Comparison of ENCODE assay signal across 13 cellular contexts in genomic region chr11:5364214-5364613, GRCh38. TPM values are rescaled to one million over a fixed set of nuclear protein-coding genes. Genes with fewer than 3 reads are reported as not detected.
A peak's percentile ranks its signal among the peaks of the same experiment; 100 is the strongest.
DNase-seq lines count a peak whose midpoint lies in the region; ATAC-seq, FAIRE-seq and TF ChIP-seq lines count a peak whose summit lies in the region.
"Had no signal": no experiment of that assay in that cellular context is flagged by ENCODE, and none has a peak within 500 bp of the region (broad histone marks: within the 10 kb centered on the region; RNA-seq: fewer than 3 reads in every experiment).

No MANE protein-coding gene starts in this region.

- WGBS in psoas muscle, 3 donors, result 50 to 58% (median 58%) methylated on average over 1 to 2 of the region's 2 CpGs

- no peak for TF ChIP-seq CTCF in endothelial cell of umbilical vein (IDR thresholded peaks at IDR 0.05; ENCODE audit: extremely low read depth in 1 of 2, insufficient read depth in 1 of 2, low read depth in 1 of 2, low read length in 2 of 2)
- no peak for TF ChIP-seq CTCF in psoas muscle (IDR thresholded peaks at IDR 0.05)

- H3K4me3 ChIP-seq in endothelial cell of umbilical vein (replicated peaks in 1 of 3; ENCODE audit: insufficient read depth in 1 of 3, low read depth in 1 of 3, low read length in 3 of 3) (no peak overlapping the region), psoas muscle (no peak overlapping the region)
- H3K4me3 ChIP-seq: coronary artery had no signal

- H3K9me3 ChIP-seq in endothelial cell of umbilical vein (replicated peaks; ENCODE audit: control insufficient read depth, insufficient read depth, low read length), result no peaks in the 10 kb centered on the region
- H3K9me3 ChIP-seq in psoas muscle, result no peaks in the 10 kb centered on the region
- H3K9me3 ChIP-seq: neutrophil had no signal

- no peaks in the 10 kb centered on the region for H3K27me3 ChIP-seq in endothelial cell of umbilical vein (ENCODE audit: control insufficient read depth in 2 of 2, insufficient read depth in 2 of 2, low read length in 2 of 2)
- H3K27me3 ChIP-seq in psoas muscle (ENCODE audit: insufficient read depth in 3 of 3, low read length in 2 of 3), result no peaks in the 10 kb centered on the region
- H3K27me3 ChIP-seq: neutrophil had no signal

- no peak overlapping the region for H2AFZ ChIP-seq in endothelial cell of umbilical vein (ENCODE audit: low read depth, low read length)

- intact Hi-C loops in endothelial cell of umbilical vein (cut with micrococcal nuclease) (no loop called here), psoas muscle (cut with DNase I) (no loop called here)

- no TSS peak for BruUV-seq in endothelial cell of umbilical vein (replicated peaks; lab: Mats Ljungman, UMichigan)

- CTCF ChIA-PET in endothelial cell of umbilical vein (lab: Charles Lee), result interaction anchor here (0.8 to 2.0 kb wide), 7 partner anchors 18 to 1177 kb away, joined by 3 to 8 read pairs (median 4); no protein-coding TSS in a partner anchor

- no peaks in the 10 kb centered on the region for H3K9me1 ChIP-seq in endothelial cell of umbilical vein (replicated peaks; ENCODE audit: control insufficient read depth, extremely low read depth, insufficient read depth, low read length)

- DNase-seq in HT1080 (ENCODE audit: low read depth) (peak; percentile 83), endothelial cell of umbilical vein (ENCODE audit: low read depth, low spot score) (peak; percentile 43), urothelium cell line (ENCODE audit: low spot score) (peak; percentile 40), psoas muscle (no peak), COLO829 (ENCODE audit: low spot score) (no peak)
- DNase-seq: activated CD4-positive, alpha-beta T cell treated with anti-CD3 and anti-CD28 coated beads, Interleukin-2, amount 50 U/mL, for 48 hours; activated naive CD4-positive, alpha-beta T cell treated with Interleukin-2 at 50 U/mL for 16 hours; stimulated activated CD4-positive, alpha-beta T cell treated with anti-CD3 and anti-CD28 coated beads, Interleukin-1b, Interleukin-23, amount 100 ng/mL, for 48 hours; stimulated activated naive B cell treated with anti-CD40 and anti-IgM and Interleukin-4, amounts not matched to agents 10 μg/mL and 1 μg/mL and 100 μg/mL, for 72 hours had no signal

- H4K20me1 ChIP-seq in endothelial cell of umbilical vein (replicated peaks; ENCODE audit: control insufficient read depth, extremely low read depth, insufficient read depth, low read length), result no peaks in the 10 kb centered on the region

- TF ChIP-seq POLR2A in endothelial cell of umbilical vein (IDR thresholded peaks at IDR 0.05; ENCODE audit: low read depth, low read length), result no peak

- H3K4me1 ChIP-seq in endothelial cell of umbilical vein (ENCODE audit: control insufficient read depth, extremely low read depth, insufficient read depth, low read length) (peaks cover 32% of the 10 kb centered on the region), psoas muscle (no peaks in the 10 kb centered on the region)

- H3K9ac ChIP-seq in endothelial cell of umbilical vein (replicated peaks; ENCODE audit: extremely low read depth, insufficient read depth, low read length), result no peak overlapping the region

- FAIRE-seq in endothelial cell of umbilical vein (lab: Jason Lieb, UNC) (peak; percentile 61), urothelium cell line (lab: Jason Lieb, UNC) (no peak)

- dilution Hi-C loops in endothelial cell of umbilical vein (cut with MboI; ENCODE audit: extremely low pct_ligation_motif_present, low sequenced_read_pairs), result no loop called here

- no peak overlapping the region for H3K4me2 ChIP-seq in endothelial cell of umbilical vein (ENCODE audit: insufficient read depth, low read length)

- ATAC-seq in psoas muscle, result no peak
- ATAC-seq: left lobe of liver; stimulated activated naive B cell treated with anti-CD40 and anti-IgM and Interleukin-4, amounts not matched to agents 10 μg/mL and 1 μg/mL and 100 μg/mL, for 72 hours had no signal

- H3K79me2 ChIP-seq in endothelial cell of umbilical vein (ENCODE audit: control insufficient read depth, insufficient read depth, low read length), result no peaks in the 10 kb centered on the region

- POLR2A ChIA-PET in endothelial cell of umbilical vein (lab: Charles Lee), result no interaction called here

- H3K36me3 ChIP-seq in endothelial cell of umbilical vein (ENCODE audit: control insufficient read depth in 2 of 2, extremely low read depth in 1 of 2, insufficient read depth in 2 of 2, low read length in 2 of 2) (no peaks in the 10 kb centered on the region), psoas muscle (ENCODE audit: insufficient read depth in 1 of 2, low read depth in 1 of 2) (no peaks in the 10 kb centered on the region)
- H3K36me3 ChIP-seq: neutrophil had no signal

- H3K27ac ChIP-seq in endothelial cell of umbilical vein (ENCODE audit: insufficient read depth, low read depth, low read length), result peak overlapping the region; percentile 58
- no peak overlapping the region for H3K27ac ChIP-seq in psoas muscle
- H3K27ac ChIP-seq: coronary artery, neutrophil had no signal

RNA-seq across cellular contexts. Expression of gene OR51B6, which starts 12.9 kb away (rescaled TPM):
- not detected in 2 replicates for total RNA-seq in HT1080 (2014; rRNA removed; shearing (Covaris generic))
- not detected in 2 replicates for polyA plus RNA-seq in HT1080 (2015; cell fraction: cytosol; rRNA removed)
- polyA plus RNA-seq in HT1080 (2015; cell fraction: nucleus; rRNA removed), result not detected in 2 replicates
- total RNA-seq in endothelial cell of umbilical vein (not detected in 2 replicates), psoas muscle (not detected)
- polyA plus RNA-seq in endothelial cell of umbilical vein (not detected in 2 replicates), psoas muscle (not detected)
- not detected in 2 replicates for polyA plus RNA-seq in endothelial cell of umbilical vein (2011; cell fraction: cytosol; rRNA removed)
- not detected in 2 replicates for polyA plus RNA-seq in endothelial cell of umbilical vein (2011; cell fraction: nucleus; rRNA removed)
- not detected in 2 replicates for polyA plus RNA-seq in endothelial cell of umbilical vein (2012)
- polyA minus RNA-seq in endothelial cell of umbilical vein, result not detected in 2 replicates
- not detected for polyA minus RNA-seq in endothelial cell of umbilical vein (2011; cell fraction: cytosol; rRNA and poly(A)+ RNA removed)
- not detected in 2 replicates for polyA minus RNA-seq in endothelial cell of umbilical vein (2011; cell fraction: nucleus; rRNA and poly(A)+ RNA removed)
- total RNA-seq: left lobe of liver; T-helper 1 cell treated with Interleukin-12 subunit alpha and Interleukin-12 subunit beta and Interleukin-4 antibody, amounts not matched to agents 30 ng/mL and 1 ng/mL, for 36 hours had no signal

RNA-seq across cellular contexts. Expression of gene OR51M1, which starts 19.4 kb away (rescaled TPM):
- not detected in 2 replicates for total RNA-seq in HT1080 (2014; rRNA removed; shearing (Covaris generic))
- polyA plus RNA-seq in HT1080 (2015; cell fraction: cytosol; rRNA removed), result not detected in 2 replicates
- not detected in 2 replicates for polyA plus RNA-seq in HT1080 (2015; cell fraction: nucleus; rRNA removed)
- total RNA-seq in endothelial cell of umbilical vein, result not detected in 2 replicates
- polyA plus RNA-seq in endothelial cell of umbilical vein, result not detected in 2 replicates
- not detected in 2 replicates for polyA plus RNA-seq in endothelial cell of umbilical vein (2011; cell fraction: cytosol; rRNA removed)
- not detected in 2 replicates for polyA plus RNA-seq in endothelial cell of umbilical vein (2011; cell fraction: nucleus; rRNA removed)
- polyA plus RNA-seq in endothelial cell of umbilical vein (2012), result not detected in 2 replicates
- not detected in 2 replicates for polyA minus RNA-seq in endothelial cell of umbilical vein
- polyA minus RNA-seq in endothelial cell of umbilical vein (2011; cell fraction: cytosol; rRNA and poly(A)+ RNA removed), result not detected
- not detected in 2 replicates for polyA minus RNA-seq in endothelial cell of umbilical vein (2011; cell fraction: nucleus; rRNA and poly(A)+ RNA removed)
- total RNA-seq in psoas muscle, result not detected
- polyA plus RNA-seq in psoas muscle, result not detected
- total RNA-seq: left lobe of liver; T-helper 1 cell treated with Interleukin-12 subunit alpha and Interleukin-12 subunit beta and Interleukin-4 antibody, amounts not matched to agents 30 ng/mL and 1 ng/mL, for 36 hours had no signal

RNA-seq across cellular contexts. Expression of gene OR51B5, which starts 20.9 kb away (rescaled TPM):
- 118 and 147 TPM in 2 replicates for total RNA-seq in HT1080 (2014; rRNA removed; shearing (Covaris generic))
- 59.8 and 66.9 TPM in 2 replicates for polyA plus RNA-seq in HT1080 (2015; cell fraction: cytosol; rRNA removed)
- polyA plus RNA-seq in HT1080 (2015; cell fraction: nucleus; rRNA removed), result 34.6 and 35.8 TPM in 2 replicates
- total RNA-seq in endothelial cell of umbilical vein (not detected in 2 replicates), psoas muscle (not detected)
- polyA plus RNA-seq in endothelial cell of umbilical vein (0.07 TPM in 1 of 2 replicates, not detected in the other), psoas muscle (not detected)
- 0.06 TPM in 1 of 2 replicates, not detected in the other for polyA plus RNA-seq in endothelial cell of umbilical vein (2011; cell fraction: cytosol; rRNA removed)
- polyA plus RNA-seq in endothelial cell of umbilical vein (2011; cell fraction: nucleus; rRNA removed), result 0.21 and 0.27 TPM in 2 replicates
- polyA plus RNA-seq in endothelial cell of umbilical vein (2012), result not detected in 2 replicates
- 2.7 and 3.1 TPM in 2 replicates for polyA minus RNA-seq in endothelial cell of umbilical vein
- polyA minus RNA-seq in endothelial cell of umbilical vein (2011; cell fraction: cytosol; rRNA and poly(A)+ RNA removed), result not detected
- 0.63 and 0.72 TPM in 2 replicates for polyA minus RNA-seq in endothelial cell of umbilical vein (2011; cell fraction: nucleus; rRNA and poly(A)+ RNA removed)
- total RNA-seq: T-helper 1 cell treated with Interleukin-12 subunit alpha and Interleukin-12 subunit beta and Interleukin-4 antibody, amounts not matched to agents 30 ng/mL and 1 ng/mL, for 36 hours had no signal

RNA-seq across cellular contexts. Expression of gene OR51B2, which starts 40.1 kb away (rescaled TPM):
- total RNA-seq in HT1080 (2014; rRNA removed; shearing (Covaris generic)), result 4.4 and 5.8 TPM in 2 replicates
- polyA plus RNA-seq in HT1080 (2015; cell fraction: cytosol; rRNA removed), result 0.97 and 1.5 TPM in 2 replicates
- 2.8 and 4.5 TPM in 2 replicates for polyA plus RNA-seq in HT1080 (2015; cell fraction: nucleus; rRNA removed)
- total RNA-seq in endothelial cell of umbilical vein, result not detected in 2 replicates
- not detected in 2 replicates for polyA plus RNA-seq in endothelial cell of umbilical vein
- polyA plus RNA-seq in endothelial cell of umbilical vein (2011; cell fraction: cytosol; rRNA removed), result not detected in 2 replicates
- not detected in 2 replicates for polyA plus RNA-seq in endothelial cell of umbilical vein (2011; cell fraction: nucleus; rRNA removed)
- polyA plus RNA-seq in endothelial cell of umbilical vein (2012), result not detected in 2 replicates
- 0.36 TPM in 1 of 2 replicates, not detected in the other for polyA minus RNA-seq in endothelial cell of umbilical vein
- not detected for polyA minus RNA-seq in endothelial cell of umbilical vein (2011; cell fraction: cytosol; rRNA and poly(A)+ RNA removed)
- 0.48 and 1.2 TPM in 2 replicates for polyA minus RNA-seq in endothelial cell of umbilical vein (2011; cell fraction: nucleus; rRNA and poly(A)+ RNA removed)
- total RNA-seq in psoas muscle, result not detected
- not detected for polyA plus RNA-seq in psoas muscle
- total RNA-seq: left lobe of liver; T-helper 1 cell treated with Interleukin-12 subunit alpha and Interleukin-12 subunit beta and Interleukin-4 antibody, amounts not matched to agents 30 ng/mL and 1 ng/mL, for 36 hours had no signal

RNA-seq across cellular contexts. Expression of gene OR51Q1, which starts 57.7 kb away (rescaled TPM):
- total RNA-seq in HT1080 (2014; rRNA removed; shearing (Covaris generic)), result not detected in 2 replicates
- polyA plus RNA-seq in HT1080 (2015; cell fraction: cytosol; rRNA removed), result not detected in 2 replicates
- polyA plus RNA-seq in HT1080 (2015; cell fraction: nucleus; rRNA removed), result not detected in 2 replicates
- total RNA-seq in endothelial cell of umbilical vein (not detected in 2 replicates), psoas muscle (not detected)
- polyA plus RNA-seq in endothelial cell of umbilical vein (not detected in 2 replicates), psoas muscle (not detected)
- polyA plus RNA-seq in endothelial cell of umbilical vein (2011; cell fraction: cytosol; rRNA removed), result not detected in 2 replicates
- polyA plus RNA-seq in endothelial cell of umbilical vein (2011; cell fraction: nucleus; rRNA removed), result not detected in 2 replicates
- polyA plus RNA-seq in endothelial cell of umbilical vein (2012), result not detected in 2 replicates
- not detected in 2 replicates for polyA minus RNA-seq in endothelial cell of umbilical vein
- not detected for polyA minus RNA-seq in endothelial cell of umbilical vein (2011; cell fraction: cytosol; rRNA and poly(A)+ RNA removed)
- polyA minus RNA-seq in endothelial cell of umbilical vein (2011; cell fraction: nucleus; rRNA and poly(A)+ RNA removed), result not detected in 2 replicates
- total RNA-seq: left lobe of liver; T-helper 1 cell treated with Interleukin-12 subunit alpha and Interleukin-12 subunit beta and Interleukin-4 antibody, amounts not matched to agents 30 ng/mL and 1 ng/mL, for 36 hours had no signal

Comparison
In these comparisons a context has a peak if more than half of its experiments do, and no peak if none do; other contexts are left out.
1. DNase-seq: peak in HT1080 (single experiment), endothelial cell of umbilical vein (single experiment) and urothelium cell line (single experiment); none in psoas muscle (0 of 2) and COLO829 (single experiment).
2. RNA of gene OR51B5, which starts 20.9 kb away (total RNA-seq): 118 to 147 TPM in HT1080; not detected in endothelial cell of umbilical vein and not detected in psoas muscle; every median in the first group is over 100 times any median in the second.